11 cellular contexts compared by ENCODE assay signal in the genomic region with DNA sequence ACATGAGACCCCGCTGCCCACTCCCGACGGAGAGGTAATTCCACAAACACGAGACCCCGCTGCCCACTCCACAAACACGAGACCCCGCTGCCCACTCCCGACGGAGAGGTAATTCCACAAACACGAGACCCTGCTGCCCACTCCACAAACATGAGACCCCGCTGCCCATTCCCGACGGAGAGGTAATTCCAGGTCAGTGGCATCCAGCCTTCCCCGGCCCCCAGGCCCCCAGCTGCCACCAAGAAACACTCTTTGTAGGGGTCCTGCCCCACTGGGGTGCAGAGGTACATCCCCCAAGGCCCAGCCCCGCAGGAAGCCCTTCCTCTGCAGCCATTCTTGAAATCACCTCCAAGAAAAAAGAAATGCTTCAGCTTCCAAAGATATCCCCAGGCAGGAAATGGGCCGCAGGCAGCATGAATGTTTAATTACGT.
"Had no signal": no experiment of that assay in that cellular context is flagged by ENCODE, and none has a peak within 500 bp of the region (broad histone marks: within the 10 kb centered on the region; RNA-seq: fewer than 3 reads in every experiment).

No MANE protein-coding gene starts in this region.

- H3K27ac ChIP-seq: SK-N-MC, thyroid gland had no signal

- ATAC-seq: activated T-cell treated with anti-CD3 and anti-CD28 coated beads, Interleukin-2, amount 50 U/mL, for 72 hours; T-cell had no signal

- H3K36me3 ChIP-seq: thyroid gland had no signal

- H3K27ac Mint-ChIP-seq: activated T-cell treated with anti-CD3 and anti-CD28 coated beads, Interleukin-2, amount 50 U/mL, for 72 hours; stimulated activated memory B cell treated with anti-CD40 and anti-IgM and Interleukin-4, amounts not matched to agents 10 μg/mL and 1 μg/mL and 100 μg/mL, for 72 hours; T-cell had no signal

- H3K4me3 Mint-ChIP-seq: activated T-cell treated with anti-CD3 and anti-CD28 coated beads, Interleukin-2, amount 50 U/mL, for 72 hours; nephron progenitor cell; stimulated activated memory B cell treated with anti-CD40 and anti-IgM and Interleukin-4, amounts not matched to agents 10 μg/mL and 1 μg/mL and 100 μg/mL, for 72 hours; T-cell had no signal

- H3K27me3 ChIP-seq: thyroid gland had no signal

- H3K4me1 ChIP-seq: thyroid gland had no signal

- H3K9me3 Mint-ChIP-seq: activated T-cell treated with anti-CD3 and anti-CD28 coated beads, Interleukin-2, amount 50 U/mL, for 72 hours had no signal

- H3K36me3 Mint-ChIP-seq: stimulated activated memory B cell treated with anti-CD40 and anti-IgM and Interleukin-4, amounts not matched to agents 10 μg/mL and 1 μg/mL and 100 μg/mL, for 72 hours; T-cell had no signal

- H3K4me1 Mint-ChIP-seq: stimulated activated memory B cell treated with anti-CD40 and anti-IgM and Interleukin-4, amounts not matched to agents 10 μg/mL and 1 μg/mL and 100 μg/mL, for 72 hours; T-cell had no signal

- H3K4me3 ChIP-seq: SK-N-MC, thyroid gland had no signal

- DNase-seq: activated CD4-positive, CD25-positive, alpha-beta regulatory T cell treated with anti-CD3 and anti-CD28 coated beads, Interleukin-2, amount 50 U/mL, for 72 hours; activated naive CD4-positive, alpha-beta T cell; activated T-cell treated with anti-CD3 and anti-CD28 coated beads, Interleukin-2, amount 50 U/mL, for 72 hours; anterior cingulate cortex; mesendoderm; T1000; thyroid gland had no signal

- H3K9me3 ChIP-seq: thyroid gland had no signal
